ENCODE assay signal across 8 cellular contexts in genomic region chr7:2389963-2390816, GRCh38. TPM values are rescaled to one million over a fixed set of nuclear protein-coding genes. Genes with fewer than 3 reads are reported as not detected.
DNase-seq lines count a peak whose midpoint lies in the region; ATAC-seq, FAIRE-seq and TF ChIP-seq lines count a peak whose summit lies in the region.
"Not testable (repeated sequence)": the region's sequence is repeated elsewhere in the genome, so short reads cannot be mapped to it uniquely, and the experiment has no call there.

No MANE protein-coding gene starts in this region.

- H3K23me2 ChIP-seq in H9 (ENCODE audit: insufficient read length, low read depth, low read length, poor library complexity, severe bottlenecking): not testable (repeated sequence)

- POLR2A ChIA-PET in SK-N-SH (lab: Yijun Ruan, JAX); K562 (lab: Yijun Ruan, JAX): not testable (repeated sequence)

- not testable (repeated sequence) for H3K9me1 ChIP-seq in K562 (ENCODE audit: control insufficient read depth, insufficient read depth, low read length)

- no CpG with 5 or more reads among the region's 17 CpGs for WGBS in H9 (ENCODE audit: extremely low coverage, insufficient read length, low lambda C conversion rate)
- WGBS in SK-N-SH (ENCODE audit: low lambda C conversion rate): 78% methylated on average over 17 of the region's 17 CpGs
- WGBS in K562 (ENCODE audit: insufficient coverage, low coverage, missing lambda C conversion rate): 45% methylated on average over 14 of the region's 17 CpGs

- not testable (repeated sequence) for TF ChIP-seq RAD21 in SK-N-SH (IDR thresholded peaks at IDR 0.05; ENCODE audit: low read length); K562 (CRISPR knock-in tag; conservative IDR thresholded peaks at IDR 0.05 in 1 of 2, IDR thresholded peaks at IDR 0.05 in 1 of 2)

- H3K27ac Mint-ChIP-seq in H9: peak overlapping the region in 2 of 3 experiments; percentile 82 to 92; a peak in 4 of 7 replicates

- H3K79me2 ChIP-seq in H9 (ENCODE audit: insufficient read depth, low read length); SK-N-SH (ENCODE audit: insufficient read depth); K562 (ENCODE audit: control insufficient read depth, insufficient read depth, low read length): not testable (repeated sequence)

- not testable (repeated sequence) for TF ChIP-seq CTCF in H9 (conservative IDR thresholded peaks at IDR 0.05); SK-N-SH (IDR thresholded peaks at IDR 0.05); K562 (IDR thresholded peaks at IDR 0.05 in 2 of 3, conservative IDR thresholded peaks at IDR 0.05 in 1 of 3; ENCODE audit: insufficient read depth in 2 of 3, low read depth in 1 of 3, low read length in 3 of 3); mucosa of descending colon (IDR thresholded peaks at IDR 0.05)

- H4K91ac ChIP-seq in H9 (ENCODE audit: insufficient read length, low read depth, low read length): not testable (repeated sequence)

- not testable (repeated sequence) for H2BK20ac ChIP-seq in H9 (ENCODE audit: low read depth, low read length, poor library complexity, severe bottlenecking)

- not testable (repeated sequence) for H3K27me3 ChIP-seq in H9 (ENCODE audit: insufficient read depth, low read length); SK-N-SH (ENCODE audit: insufficient read depth); K562 (ENCODE audit: control insufficient read depth in 2 of 2, insufficient read depth in 2 of 2, low read length in 2 of 2)

- ATAC-seq in K562 (peak; percentile 68), mucosa of descending colon (peak; percentile 27)

- H3K9me3 ChIP-seq in H9 (ENCODE audit: control insufficient read depth, low read depth, low read length); SK-N-SH; K562 (replicated peaks; ENCODE audit: control insufficient read depth, insufficient read depth, low read depth, low read length); mucosa of descending colon: not testable (repeated sequence)

- not testable (repeated sequence) for H3K4ac ChIP-seq in H9 (ENCODE audit: low read depth, low read length)

- H2BK12ac ChIP-seq in H9 (ENCODE audit: insufficient read length, low read depth, low read length): not testable (repeated sequence)

- peaks cover 24 to 25% of the 10 kb centered on the region in 2 experiments for H3K4me1 Mint-ChIP-seq in H9

- H2BK15ac ChIP-seq in H9 (ENCODE audit: low read depth, low read length): not testable (repeated sequence)

- H3K23ac ChIP-seq in H9 (ENCODE audit: insufficient read length, low read depth, low read length): not testable (repeated sequence)

- not testable (repeated sequence) for H3K56ac ChIP-seq in H9 (ENCODE audit: insufficient read length, low read depth, low read length)

- not testable (repeated sequence) for H3K36me3 Mint-ChIP-seq in H9 (ENCODE audit: insufficient read depth in 1 of 3, low read depth in 3 of 3)

- H3K27ac ChIP-seq in H9 (ENCODE audit: insufficient read length, low read depth, low read length); SK-N-SH (ENCODE audit: low read depth in 2 of 2, low read length in 1 of 2); K562 (ENCODE audit: extremely low read depth, low read depth, low read length): not testable (repeated sequence)

- H3K4me3 Mint-ChIP-seq in H9: not testable (repeated sequence)

- not testable (repeated sequence) for H3T11ph ChIP-seq in H9 (ENCODE audit: low read length)

- not testable (repeated sequence) for H3K36me3 ChIP-seq in SK-N-SH (replicated peaks in 1 of 2; ENCODE audit: control insufficient read depth in 1 of 2, insufficient read depth in 2 of 2, low read length in 1 of 2); K562 (ENCODE audit: control insufficient read depth, insufficient read depth, low read length); mucosa of descending colon (ENCODE audit: low read depth)

- H3K18ac ChIP-seq in H9 (ENCODE audit: insufficient read length, low read depth, low read length): not testable (repeated sequence)

- FAIRE-seq in K562 (lab: Jason Lieb, UNC); frontal cortex (lab: Jason Lieb, UNC): not testable (repeated sequence)

- CTCF ChIA-PET in SK-N-SH (lab: Yijun Ruan, JAX): interaction anchor here (1.8 kb wide), 1 partner anchor 14 kb away, joined by 5 read pairs; the partner anchor contains the start of gene CHST12
- CTCF ChIA-PET in K562 (lab: Yijun Ruan, JAX; ENCODE audit: low intra/inter-chr PET ratio): not testable (repeated sequence)

- H3K4me1 ChIP-seq in H9 (ENCODE audit: insufficient read depth, low read length); SK-N-SH (ENCODE audit: control insufficient read depth in 1 of 2, insufficient read depth in 2 of 2, low read depth in 1 of 2, low read length in 1 of 2); mucosa of descending colon (ENCODE audit: low read depth): not testable (repeated sequence)
- peaks cover 5 to 31% of the 10 kb centered on the region in 2 experiments; a peak in 3 of 5 replicates for H3K4me1 ChIP-seq in K562 (replicated peaks in 1 of 2; ENCODE audit: control insufficient read depth in 2 of 2, insufficient read depth in 2 of 2, low read length in 2 of 2)

- not testable (repeated sequence) for H3K14ac ChIP-seq in H9 (ENCODE audit: insufficient read depth, low read length)

- in situ Hi-C loops in K562 (cut with MboI): not testable (repeated sequence)

- H2AFZ ChIP-seq in H9 (ENCODE audit: low read length); SK-N-SH (ENCODE audit: low read depth); K562 (ENCODE audit: low read depth, low read length): not testable (repeated sequence)

- not testable (repeated sequence) for H2BK120ac ChIP-seq in H9 (ENCODE audit: low read depth, low read length, poor library complexity, severe bottlenecking)

- not testable (repeated sequence) for H3K9me3 Mint-ChIP-seq in H9

- H3K4me3 ChIP-seq in SK-N-SH (ENCODE audit: low read depth in 2 of 2, low read length in 1 of 2); K562; mucosa of descending colon: not testable (repeated sequence)

- not testable (repeated sequence) for TF ChIP-seq EP300 in SK-N-SH (IDR thresholded peaks at IDR 0.05; ENCODE audit: borderline replicate concordance in 1 of 2, low read depth in 1 of 2, low read length in 1 of 2); K562 (IDR thresholded peaks at IDR 0.05; ENCODE audit: low read length)

- H3K4me2 ChIP-seq in H9 (ENCODE audit: insufficient read depth, insufficient read length, low read length); SK-N-SH; K562 (ENCODE audit: insufficient read depth, low read length): not testable (repeated sequence)

- H4K5ac ChIP-seq in H9 (ENCODE audit: insufficient read length, low read depth, low read length): not testable (repeated sequence)

- not testable (repeated sequence) for H2AK5ac ChIP-seq in H9 (ENCODE audit: insufficient read length, low read length)

- DNase-seq in AG20443 (ENCODE audit: low spot score) (peak; percentile 62), SK-N-SH (peak; percentile 79), K562 (ENCODE audit: extremely low read depth in 1 of 4, low spot score in 3 of 4) (peak in 1 of 4 experiments; percentile 25), frontal cortex (ENCODE audit: low spot score in 2 of 2) (peak; percentile 40 to 51), inferior parietal cortex (ENCODE audit: extremely low spot score) (peak; percentile 51), putamen (ENCODE audit: low spot score) (peak; percentile 39)
- DNase-seq in H9, mucosa of descending colon: not testable (repeated sequence)

- not testable (repeated sequence) for H2BK5ac ChIP-seq in H9 (ENCODE audit: insufficient read length, low read length)

- intact Hi-C loops in K562 (cut with micrococcal nuclease); mucosa of descending colon (cut with DNase I, micrococcal nuclease): not testable (repeated sequence)

- not testable (repeated sequence) for H3K27me3 Mint-ChIP-seq in H9 (ENCODE audit: low read depth)

- not testable (repeated sequence) for H4K20me1 ChIP-seq in H9 (ENCODE audit: control insufficient read depth, insufficient read depth, insufficient read length); SK-N-SH (ENCODE audit: insufficient read depth); K562 (replicated peaks; ENCODE audit: control insufficient read depth, insufficient read depth, low read length)

- H3F3A ChIP-seq in SK-N-SH (replicated peaks; ENCODE audit: insufficient read depth): not testable (repeated sequence)

- H3K9me2 ChIP-seq in SK-N-SH: not testable (repeated sequence)

- not testable (repeated sequence) for H4K8ac ChIP-seq in H9 (replicated peaks; ENCODE audit: insufficient read length, low read depth, low read length)

- not testable (repeated sequence) for H3K9ac ChIP-seq in H9 (ENCODE audit: extremely low read depth, insufficient read length, low read length); SK-N-SH
- H3K9ac ChIP-seq in K562 (ENCODE audit: insufficient read depth in 1 of 2, low read depth in 2 of 2, low read length in 2 of 2): peak overlapping the region in 1 of 2 experiments; percentile 83; a peak in 2 of 4 replicates

- TF ChIP-seq POLR2A in K562 (conservative IDR thresholded peaks at IDR 0.05): not testable (repeated sequence)

- not testable (repeated sequence) for H3K79me1 ChIP-seq in H9 (ENCODE audit: insufficient read depth, low read depth, low read length, poor library complexity, severe bottlenecking)

- BruUV-seq in K562 (replicated peaks; lab: Mats Ljungman, UMichigan): not testable (repeated sequence)

RNA-seq across cellular contexts. Expression of gene CHST12, which starts 13.2 kb away (rescaled TPM):
- total RNA-seq in H9 (2021): 18.4 and 19.3 TPM in 2 replicates
- 26.7 and 32.7 TPM in 2 replicates for polyA plus RNA-seq in SK-N-SH (2012; rRNA removed)
- polyA plus RNA-seq in SK-N-SH (2012; cell fraction: cytosol; rRNA removed): 13.2 and 27.4 TPM in 2 replicates
- polyA plus RNA-seq in SK-N-SH (2012; cell fraction: nucleus; rRNA removed): 21.1 and 23.8 TPM in 2 replicates
- total RNA-seq in K562 (2011; cell fraction: chromatin; rRNA removed; ENCODE audit: low replicate concordance): 5.2 and 11.8 TPM in 2 replicates
- total RNA-seq in K562 (2011; cell fraction: nucleolus; rRNA removed): 6.2 and 7.2 TPM in 2 replicates
- 5.4 and 5.7 TPM in 2 replicates for total RNA-seq in K562 (2011; cell fraction: nucleoplasm; rRNA removed)
- total RNA-seq in K562 (2014; rRNA removed): 8.2 and 8.9 TPM in 2 replicates
- total RNA-seq in K562 (2014; rRNA removed; fragmentation: Illumina TruSeq; extraction: Trizol): 0.84 and 1.1 TPM in 2 replicates
- total RNA-seq in K562 (2015; rRNA removed; fragmentation: Illumina TruSeq; extraction: Trizol): 4.0 and 4.2 TPM in 2 replicates
- total RNA-seq in K562 (2021): 17.3 and 19.8 TPM in 2 replicates
- 3.6 and 6.8 TPM in 2 replicates for polyA plus RNA-seq in K562 (2011; rRNA removed)
- 10.4 and 21.4 TPM in 2 replicates for polyA plus RNA-seq in K562 (2011; cell fraction: cytosol; rRNA removed)
- 5.1 and 6.2 TPM in 2 replicates for polyA plus RNA-seq in K562 (2011; cell fraction: nucleus; rRNA removed)
- polyA plus RNA-seq in K562 (2012): 10.2 and 24.4 TPM in 2 replicates
- 2.1 and 5.7 TPM in 2 replicates for polyA plus RNA-seq in K562 (2014; fragmentation: Illumina TruSeq; extraction: Trizol)
- polyA plus RNA-seq in K562 (2014; fragmentation: Nextera tagmentation; extraction: Ambion mirVana): under 1 TPM; 0.18 to 0.24 TPM
- 10.3 and 10.6 TPM in 2 replicates for polyA plus RNA-seq in K562 (2014; rRNA removed)
- 1.3 and 1.8 TPM in 2 replicates for polyA minus RNA-seq in K562 (2011; rRNA and poly(A)+ RNA removed)
- polyA minus RNA-seq in K562 (2011; cell fraction: cytosol; rRNA and poly(A)+ RNA removed): 6.8 and 9.4 TPM in 2 replicates
- polyA minus RNA-seq in K562 (2011; cell fraction: nucleus; rRNA and poly(A)+ RNA removed): 1.6 and 2.2 TPM in 2 replicates
- 2.0 TPM for total RNA-seq in frontal cortex
- 10 to 100 TPM; 10.7 to 20.9 (median 12.2) TPM for total RNA-seq in mucosa of descending colon

RNA-seq across cellular contexts. Expression of gene EIF3B, which starts 35.6 kb away (rescaled TPM):
- total RNA-seq in H9 (2021) (337 and 343 TPM in 2 replicates), K562 (2014; rRNA removed) (334 and 358 TPM in 2 replicates), K562 (2014; rRNA removed; fragmentation: Illumina TruSeq; extraction: Trizol) (357 and 410 TPM in 2 replicates), K562 (2015; rRNA removed; fragmentation: Illumina TruSeq; extraction: Trizol) (407 and 420 TPM in 2 replicates), K562 (2021) (387 and 416 TPM in 2 replicates), frontal cortex (62.8 TPM), mucosa of descending colon (100 to 1,000 TPM in 2 of 3 donors, 10 to 100 TPM in 1; 91.6 to 127 (median 110) TPM)
- polyA plus RNA-seq in SK-N-SH (2012; rRNA removed) (140 and 151 TPM in 2 replicates), K562 (2011; rRNA removed) (216 and 279 TPM in 2 replicates), K562 (2014; fragmentation: Illumina TruSeq; extraction: Trizol) (494 and 496 TPM in 2 replicates), K562 (2014; fragmentation: Nextera tagmentation; extraction: Ambion mirVana) (10 to 100 TPM; 25.9 to 57.6 TPM), K562 (2014; rRNA removed) (263 and 278 TPM in 2 replicates)
- polyA plus RNA-seq in SK-N-SH (2012; cell fraction: cytosol; rRNA removed): 102 and 103 TPM in 2 replicates
- polyA plus RNA-seq in SK-N-SH (2012; cell fraction: nucleus; rRNA removed): 424 and 428 TPM in 2 replicates
- total RNA-seq in K562 (2011; cell fraction: chromatin; rRNA removed; ENCODE audit: low replicate concordance): 583 and 880 TPM in 2 replicates
- total RNA-seq in K562 (2011; cell fraction: nucleolus; rRNA removed): 353 and 358 TPM in 2 replicates
- 465 and 579 TPM in 2 replicates for total RNA-seq in K562 (2011; cell fraction: nucleoplasm; rRNA removed)
- polyA plus RNA-seq in K562 (2011; cell fraction: cytosol; rRNA removed): 139 and 199 TPM in 2 replicates
- polyA plus RNA-seq in K562 (2011; cell fraction: nucleus; rRNA removed): 409 and 424 TPM in 2 replicates
- 202 and 329 TPM in 2 replicates for polyA plus RNA-seq in K562 (2012)
- polyA minus RNA-seq in K562 (2011; rRNA and poly(A)+ RNA removed): 295 and 299 TPM in 2 replicates
- polyA minus RNA-seq in K562 (2011; cell fraction: cytosol; rRNA and poly(A)+ RNA removed): 126 and 190 TPM in 2 replicates
- polyA minus RNA-seq in K562 (2011; cell fraction: nucleus; rRNA and poly(A)+ RNA removed): 97.9 and 165 TPM in 2 replicates
